In the genomic region with DNA sequence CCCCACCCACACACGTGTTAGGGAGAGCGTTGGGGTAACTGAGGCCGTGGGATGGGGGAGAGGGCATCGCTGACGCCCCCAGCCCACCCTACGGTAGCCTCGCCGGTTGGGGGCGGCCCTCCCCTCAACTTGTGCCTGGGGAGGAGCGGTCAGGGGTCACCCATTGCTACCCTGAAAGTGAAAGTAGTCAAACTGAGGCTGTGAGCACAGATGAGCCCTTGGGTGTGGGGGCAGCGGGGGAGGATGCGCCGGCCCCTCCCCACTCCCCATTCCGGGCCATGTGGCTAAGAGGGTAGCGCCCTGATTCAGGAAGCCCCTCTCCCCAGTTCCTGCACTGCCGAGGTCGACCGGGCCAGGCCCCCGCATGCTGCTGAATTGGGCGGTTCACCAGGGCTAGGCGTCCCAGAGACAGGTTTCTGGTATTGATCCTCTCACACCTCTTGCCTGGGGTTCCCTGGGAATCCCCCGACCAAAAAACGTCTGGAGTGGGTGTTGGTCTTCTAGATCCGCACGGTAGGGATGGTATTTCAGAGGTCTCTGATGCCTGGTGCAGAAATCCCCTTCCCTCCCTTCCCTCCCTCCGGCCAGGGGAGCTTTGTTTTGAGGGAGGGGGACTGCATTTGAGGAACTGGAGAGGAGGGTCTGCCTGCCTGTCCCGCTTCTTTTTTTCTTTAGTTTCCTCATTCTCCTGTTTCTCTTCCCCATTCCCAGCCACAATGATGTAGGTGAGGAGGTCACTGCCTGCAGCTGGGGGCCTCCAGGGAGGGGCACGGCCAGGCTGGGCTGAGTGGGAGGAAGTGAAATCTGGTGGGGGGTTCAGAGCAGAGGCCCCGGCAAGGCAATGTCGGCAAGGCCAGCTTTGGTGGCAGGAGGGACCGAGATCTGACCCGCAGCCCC, we compare ENCODE assay signal across 3 cellular contexts.
TF ChIP-seq lines count a peak whose summit lies in the region.

No MANE protein-coding gene starts in this region.

TF ChIP-seq in SK-N-SH, 30 proteins besides CTCF, POLR2A, EP300 and RAD21:
- TF ChIP-seq, protein P1, sequence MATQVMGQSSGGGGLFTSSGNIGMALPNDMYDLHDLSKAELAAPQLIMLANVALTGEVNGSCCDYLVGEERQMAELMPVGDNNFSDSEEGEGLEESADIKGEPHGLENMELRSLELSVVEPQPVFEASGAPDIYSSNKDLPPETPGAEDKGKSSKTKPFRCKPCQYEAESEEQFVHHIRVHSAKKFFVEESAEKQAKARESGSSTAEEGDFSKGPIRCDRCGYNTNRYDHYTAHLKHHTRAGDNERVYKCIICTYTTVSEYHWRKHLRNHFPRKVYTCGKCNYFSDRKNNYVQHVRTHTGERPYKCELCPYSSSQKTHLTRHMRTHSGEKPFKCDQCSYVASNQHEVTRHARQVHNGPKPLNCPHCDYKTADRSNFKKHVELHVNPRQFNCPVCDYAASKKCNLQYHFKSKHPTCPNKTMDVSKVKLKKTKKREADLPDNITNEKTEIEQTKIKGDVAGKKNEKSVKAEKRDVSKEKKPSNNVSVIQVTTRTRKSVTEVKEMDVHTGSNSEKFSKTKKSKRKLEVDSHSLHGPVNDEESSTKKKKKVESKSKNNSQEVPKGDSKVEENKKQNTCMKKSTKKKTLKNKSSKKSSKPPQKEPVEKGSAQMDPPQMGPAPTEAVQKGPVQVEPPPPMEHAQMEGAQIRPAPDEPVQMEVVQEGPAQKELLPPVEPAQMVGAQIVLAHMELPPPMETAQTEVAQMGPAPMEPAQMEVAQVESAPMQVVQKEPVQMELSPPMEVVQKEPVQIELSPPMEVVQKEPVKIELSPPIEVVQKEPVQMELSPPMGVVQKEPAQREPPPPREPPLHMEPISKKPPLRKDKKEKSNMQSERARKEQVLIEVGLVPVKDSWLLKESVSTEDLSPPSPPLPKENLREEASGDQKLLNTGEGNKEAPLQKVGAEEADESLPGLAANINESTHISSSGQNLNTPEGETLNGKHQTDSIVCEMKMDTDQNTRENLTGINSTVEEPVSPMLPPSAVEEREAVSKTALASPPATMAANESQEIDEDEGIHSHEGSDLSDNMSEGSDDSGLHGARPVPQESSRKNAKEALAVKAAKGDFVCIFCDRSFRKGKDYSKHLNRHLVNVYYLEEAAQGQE (IDR thresholded peaks at IDR 0.05; ENCODE audit: low read depth, low read length) = no peak
- TF ChIP-seq MXI1 (IDR thresholded peaks at IDR 0.05; ENCODE audit: low read depth, low read length) (peak; percentile 19; the same call in 1 of the 2 replicates), FOSL2 (IDR thresholded peaks at IDR 0.05; ENCODE audit: borderline replicate concordance, low read depth) (no peak), MEF2A (IDR thresholded peaks at IDR 0.05; ENCODE audit: borderline replicate concordance, low read depth) (no peak)
- TF ChIP-seq, protein P2, sequence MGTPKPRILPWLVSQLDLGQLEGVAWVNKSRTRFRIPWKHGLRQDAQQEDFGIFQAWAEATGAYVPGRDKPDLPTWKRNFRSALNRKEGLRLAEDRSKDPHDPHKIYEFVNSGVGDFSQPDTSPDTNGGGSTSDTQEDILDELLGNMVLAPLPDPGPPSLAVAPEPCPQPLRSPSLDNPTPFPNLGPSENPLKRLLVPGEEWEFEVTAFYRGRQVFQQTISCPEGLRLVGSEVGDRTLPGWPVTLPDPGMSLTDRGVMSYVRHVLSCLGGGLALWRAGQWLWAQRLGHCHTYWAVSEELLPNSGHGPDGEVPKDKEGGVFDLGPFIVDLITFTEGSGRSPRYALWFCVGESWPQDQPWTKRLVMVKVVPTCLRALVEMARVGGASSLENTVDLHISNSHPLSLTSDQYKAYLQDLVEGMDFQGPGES (IDR thresholded peaks at IDR 0.05; ENCODE audit: low read depth, low read length) = no peak

TF ChIP-seq in SK-N-SH treated with all-trans-retinoic acid at 6 μM for 48 hours, 23 proteins besides CTCF, POLR2A, EP300 and RAD21 (continued from another document):
- TF ChIP-seq, protein P3, sequence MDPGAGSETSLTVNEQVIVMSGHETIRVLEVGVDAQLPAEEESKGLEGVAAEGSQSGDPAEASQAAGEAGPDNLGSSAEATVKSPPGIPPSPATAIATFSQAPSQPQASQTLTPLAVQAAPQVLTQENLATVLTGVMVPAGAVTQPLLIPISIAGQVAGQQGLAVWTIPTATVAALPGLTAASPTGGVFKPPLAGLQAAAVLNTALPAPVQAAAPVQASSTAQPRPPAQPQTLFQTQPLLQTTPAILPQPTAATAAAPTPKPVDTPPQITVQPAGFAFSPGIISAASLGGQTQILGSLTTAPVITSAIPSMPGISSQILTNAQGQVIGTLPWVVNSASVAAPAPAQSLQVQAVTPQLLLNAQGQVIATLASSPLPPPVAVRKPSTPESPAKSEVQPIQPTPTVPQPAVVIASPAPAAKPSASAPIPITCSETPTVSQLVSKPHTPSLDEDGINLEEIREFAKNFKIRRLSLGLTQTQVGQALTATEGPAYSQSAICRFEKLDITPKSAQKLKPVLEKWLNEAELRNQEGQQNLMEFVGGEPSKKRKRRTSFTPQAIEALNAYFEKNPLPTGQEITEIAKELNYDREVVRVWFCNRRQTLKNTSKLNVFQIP (CRISPR knock-in tag; IDR thresholded peaks at IDR 0.05; ENCODE audit: borderline replicate concordance, low read depth) = no peak
- TF ChIP-seq CSDC2 (CRISPR knock-in tag; IDR thresholded peaks at IDR 0.05) = no peak
- TF ChIP-seq, protein P4, sequence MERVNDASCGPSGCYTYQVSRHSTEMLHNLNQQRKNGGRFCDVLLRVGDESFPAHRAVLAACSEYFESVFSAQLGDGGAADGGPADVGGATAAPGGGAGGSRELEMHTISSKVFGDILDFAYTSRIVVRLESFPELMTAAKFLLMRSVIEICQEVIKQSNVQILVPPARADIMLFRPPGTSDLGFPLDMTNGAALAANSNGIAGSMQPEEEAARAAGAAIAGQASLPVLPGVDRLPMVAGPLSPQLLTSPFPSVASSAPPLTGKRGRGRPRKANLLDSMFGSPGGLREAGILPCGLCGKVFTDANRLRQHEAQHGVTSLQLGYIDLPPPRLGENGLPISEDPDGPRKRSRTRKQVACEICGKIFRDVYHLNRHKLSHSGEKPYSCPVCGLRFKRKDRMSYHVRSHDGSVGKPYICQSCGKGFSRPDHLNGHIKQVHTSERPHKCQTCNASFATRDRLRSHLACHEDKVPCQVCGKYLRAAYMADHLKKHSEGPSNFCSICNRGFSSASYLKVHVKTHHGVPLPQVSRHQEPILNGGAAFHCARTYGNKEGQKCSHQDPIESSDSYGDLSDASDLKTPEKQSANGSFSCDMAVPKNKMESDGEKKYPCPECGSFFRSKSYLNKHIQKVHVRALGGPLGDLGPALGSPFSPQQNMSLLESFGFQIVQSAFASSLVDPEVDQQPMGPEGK (CRISPR knock-in tag; IDR thresholded peaks at IDR 0.05; ENCODE audit: borderline replicate concordance) = no peak

TF ChIP-seq in neural cell, 6 proteins besides CTCF, POLR2A, EP300 and RAD21 (continued from another document):
- TF ChIP-seq, protein P1 (IDR thresholded peaks at IDR 0.05; ENCODE audit: borderline replicate concordance) = no peak
- TF ChIP-seq POLR2AphosphoS5 (IDR thresholded peaks at IDR 0.05) (no peak), EZH2 (IDR thresholded peaks at IDR 0.05; ENCODE audit: borderline replicate concordance, insufficient read depth, low read length, poor library complexity, severe bottlenecking) (no peak), MXI1 (conservative IDR thresholded peaks at IDR 0.05; ENCODE audit: poor library complexity, severe bottlenecking) (no peak)
TF ChIP-seq in neural cell: peak in this region for 0.
